1 cellular context compared by ENCODE assay signal in the genomic region with DNA sequence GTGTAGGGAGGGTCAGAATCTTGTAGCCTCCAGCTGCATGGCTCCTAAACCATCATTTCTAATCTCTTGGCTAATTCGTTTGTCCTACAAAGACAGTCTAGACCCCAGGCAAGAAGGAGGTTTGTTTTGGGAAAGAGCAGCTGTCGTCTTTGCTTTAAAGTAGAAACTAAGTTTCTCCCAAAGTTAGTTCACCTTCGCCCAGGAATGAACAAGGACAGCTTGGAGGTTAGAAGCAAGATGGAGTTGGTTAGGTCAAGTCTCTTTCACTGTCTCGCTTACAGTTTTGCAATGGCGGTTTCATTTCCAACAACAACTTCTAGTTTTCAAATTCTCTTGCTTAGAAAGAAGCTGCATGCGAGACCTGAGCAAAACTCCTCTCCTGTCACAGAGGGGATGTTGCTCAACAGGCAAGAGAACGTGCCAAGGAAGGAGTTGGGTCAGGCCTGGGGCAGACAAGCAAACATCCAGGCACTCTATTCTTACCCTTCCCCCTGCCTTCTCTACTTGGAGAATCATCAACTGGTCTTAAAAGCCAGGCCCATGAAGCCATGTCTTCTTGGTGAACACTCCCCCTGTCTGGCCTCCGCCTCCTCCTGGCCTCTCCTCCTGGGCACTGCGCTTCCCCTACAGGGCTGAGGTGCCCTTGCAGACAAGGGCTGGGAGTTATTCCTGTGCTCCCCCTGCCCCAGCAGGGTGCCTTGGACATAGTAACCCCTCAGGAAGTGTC.
TF ChIP-seq lines count a peak whose summit lies in the region.

No MANE protein-coding gene starts in this region.

TF ChIP-seq in K562, 482 proteins besides CTCF, POLR2A, EP300 and RAD21 (continued from another document and continues in another):
- TF ChIP-seq ZNF217 (CRISPR knock-in tag; IDR thresholded peaks at IDR 0.05) (no peak), ZEB2 (IDR thresholded peaks at IDR 0.05) (no peak), ZNF239 (CRISPR knock-in tag; IDR thresholded peaks at IDR 0.05) (peak; percentile 67), NR4A1 (CRISPR knock-in tag; IDR thresholded peaks at IDR 0.05) (no peak), NR4A1 (tag; IDR thresholded peaks at IDR 0.05) (peak; percentile 96), COPS2 (conservative IDR thresholded peaks at IDR 0.05) (no peak), ZNF124 (CRISPR knock-in tag; IDR thresholded peaks at IDR 0.05) (no peak), POLR2AphosphoS5 (IDR thresholded peaks at IDR 0.05; ENCODE audit: control insufficient read depth, insufficient read depth, low read depth, low read length) (no peak), KAT7 (CRISPR knock-in tag; IDR thresholded peaks at IDR 0.05; ENCODE audit: borderline replicate concordance) (no peak), ELF1 (tag; IDR thresholded peaks at IDR 0.05) (no peak; the same call in 1 of the 2 replicates), HDAC6 (IDR thresholded peaks at IDR 0.05; ENCODE audit: low read depth, low read length) (no peak), LCOR (CRISPR knock-in tag; IDR thresholded peaks at IDR 0.05) (no peak), FOXM1 (IDR thresholded peaks at IDR 0.05; ENCODE audit: low read depth) (no peak), FOXM1 (CRISPR knock-in tag; IDR thresholded peaks at IDR 0.05; ENCODE audit: low read depth) (no peak), NFXL1 (CRISPR knock-in tag; IDR thresholded peaks at IDR 0.05) (no peak), CCNT2 (IDR thresholded peaks at IDR 0.05; ENCODE audit: borderline replicate concordance, extremely low read depth, insufficient read length, low read depth, low read length) (no peak), MCM7 (IDR thresholded peaks at IDR 0.05) (no peak), ZNF282 (CRISPR knock-in tag; IDR thresholded peaks at IDR 0.05) (no peak), GATA2 (CRISPR knock-in tag; IDR thresholded peaks at IDR 0.05) (no peak), ZNF75A (CRISPR knock-in tag; IDR thresholded peaks at IDR 0.05) (0 out of 2 replicates have a peak, but pooled peaks have one; percentile 15), KDM2B (CRISPR knock-in tag; IDR thresholded peaks at IDR 0.05) (no peak), KLF10 (CRISPR knock-in tag; IDR thresholded peaks at IDR 0.05) (no peak), HDAC3 (IDR thresholded peaks at IDR 0.05; ENCODE audit: borderline replicate concordance, partially characterized antibody) (no peak), E2F3 (CRISPR knock-in tag; IDR thresholded peaks at IDR 0.05) (no peak), ETV6 (IDR thresholded peaks at IDR 0.05; ENCODE audit: borderline replicate concordance in 1 of 2, low read depth in 2 of 2, low read length in 1 of 2) (no peak), ETV6 (CRISPR knock-in tag; IDR thresholded peaks at IDR 0.05; ENCODE audit: borderline replicate concordance) (no peak), ZBED1 (IDR thresholded peaks at IDR 0.05) (no peak), KHSRP (IDR thresholded peaks at IDR 0.05) (no peak), MTF1 (CRISPR knock-in tag; IDR thresholded peaks at IDR 0.05; ENCODE audit: borderline replicate concordance) (no peak), PTBP1 (IDR thresholded peaks at IDR 0.05; ENCODE audit: low read depth, low read length) (no peak), PHB (CRISPR knock-in tag; IDR thresholded peaks at IDR 0.05) (no peak), BACH1 (tag; IDR thresholded peaks at IDR 0.05) (peak; percentile 84), DACH1 (IDR thresholded peaks at IDR 0.05; ENCODE audit: partially characterized antibody) (no peak), SMARCB1 (IDR thresholded peaks at IDR 0.05; ENCODE audit: insufficient read length, low read depth) (no peak), NR3C1 (CRISPR knock-in tag; IDR thresholded peaks at IDR 0.05) (no peak), SIX5 (IDR thresholded peaks at IDR 0.05; ENCODE audit: borderline replicate concordance in 1 of 2, insufficient read depth in 1 of 2, low read depth in 1 of 2, low read length in 2 of 2) (no peak), WHSC1 (IDR thresholded peaks at IDR 0.05; ENCODE audit: low read length) (no peak), BDP1 (IDR thresholded peaks at IDR 0.05; ENCODE audit: insufficient read depth, insufficient read length) (no peak)
- TF ChIP-seq, protein P1, sequence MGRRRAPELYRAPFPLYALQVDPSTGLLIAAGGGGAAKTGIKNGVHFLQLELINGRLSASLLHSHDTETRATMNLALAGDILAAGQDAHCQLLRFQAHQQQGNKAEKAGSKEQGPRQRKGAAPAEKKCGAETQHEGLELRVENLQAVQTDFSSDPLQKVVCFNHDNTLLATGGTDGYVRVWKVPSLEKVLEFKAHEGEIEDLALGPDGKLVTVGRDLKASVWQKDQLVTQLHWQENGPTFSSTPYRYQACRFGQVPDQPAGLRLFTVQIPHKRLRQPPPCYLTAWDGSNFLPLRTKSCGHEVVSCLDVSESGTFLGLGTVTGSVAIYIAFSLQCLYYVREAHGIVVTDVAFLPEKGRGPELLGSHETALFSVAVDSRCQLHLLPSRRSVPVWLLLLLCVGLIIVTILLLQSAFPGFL (CRISPR knock-in tag; IDR thresholded peaks at IDR 0.05), result no peak
- TF ChIP-seq, protein P2, sequence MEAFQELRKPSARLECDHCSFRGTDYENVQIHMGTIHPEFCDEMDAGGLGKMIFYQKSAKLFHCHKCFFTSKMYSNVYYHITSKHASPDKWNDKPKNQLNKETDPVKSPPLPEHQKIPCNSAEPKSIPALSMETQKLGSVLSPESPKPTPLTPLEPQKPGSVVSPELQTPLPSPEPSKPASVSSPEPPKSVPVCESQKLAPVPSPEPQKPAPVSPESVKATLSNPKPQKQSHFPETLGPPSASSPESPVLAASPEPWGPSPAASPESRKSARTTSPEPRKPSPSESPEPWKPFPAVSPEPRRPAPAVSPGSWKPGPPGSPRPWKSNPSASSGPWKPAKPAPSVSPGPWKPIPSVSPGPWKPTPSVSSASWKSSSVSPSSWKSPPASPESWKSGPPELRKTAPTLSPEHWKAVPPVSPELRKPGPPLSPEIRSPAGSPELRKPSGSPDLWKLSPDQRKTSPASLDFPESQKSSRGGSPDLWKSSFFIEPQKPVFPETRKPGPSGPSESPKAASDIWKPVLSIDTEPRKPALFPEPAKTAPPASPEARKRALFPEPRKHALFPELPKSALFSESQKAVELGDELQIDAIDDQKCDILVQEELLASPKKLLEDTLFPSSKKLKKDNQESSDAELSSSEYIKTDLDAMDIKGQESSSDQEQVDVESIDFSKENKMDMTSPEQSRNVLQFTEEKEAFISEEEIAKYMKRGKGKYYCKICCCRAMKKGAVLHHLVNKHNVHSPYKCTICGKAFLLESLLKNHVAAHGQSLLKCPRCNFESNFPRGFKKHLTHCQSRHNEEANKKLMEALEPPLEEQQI (IDR thresholded peaks at IDR 0.05), result no peak
- TF ChIP-seq, protein P3, sequence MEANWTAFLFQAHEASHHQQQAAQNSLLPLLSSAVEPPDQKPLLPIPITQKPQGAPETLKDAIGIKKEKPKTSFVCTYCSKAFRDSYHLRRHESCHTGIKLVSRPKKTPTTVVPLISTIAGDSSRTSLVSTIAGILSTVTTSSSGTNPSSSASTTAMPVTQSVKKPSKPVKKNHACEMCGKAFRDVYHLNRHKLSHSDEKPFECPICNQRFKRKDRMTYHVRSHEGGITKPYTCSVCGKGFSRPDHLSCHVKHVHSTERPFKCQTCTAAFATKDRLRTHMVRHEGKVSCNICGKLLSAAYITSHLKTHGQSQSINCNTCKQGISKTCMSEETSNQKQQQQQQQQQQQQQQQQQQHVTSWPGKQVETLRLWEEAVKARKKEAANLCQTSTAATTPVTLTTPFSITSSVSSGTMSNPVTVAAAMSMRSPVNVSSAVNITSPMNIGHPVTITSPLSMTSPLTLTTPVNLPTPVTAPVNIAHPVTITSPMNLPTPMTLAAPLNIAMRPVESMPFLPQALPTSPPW (CRISPR knock-in tag; IDR thresholded peaks at IDR 0.05), result no peak
- TF ChIP-seq, protein P4, sequence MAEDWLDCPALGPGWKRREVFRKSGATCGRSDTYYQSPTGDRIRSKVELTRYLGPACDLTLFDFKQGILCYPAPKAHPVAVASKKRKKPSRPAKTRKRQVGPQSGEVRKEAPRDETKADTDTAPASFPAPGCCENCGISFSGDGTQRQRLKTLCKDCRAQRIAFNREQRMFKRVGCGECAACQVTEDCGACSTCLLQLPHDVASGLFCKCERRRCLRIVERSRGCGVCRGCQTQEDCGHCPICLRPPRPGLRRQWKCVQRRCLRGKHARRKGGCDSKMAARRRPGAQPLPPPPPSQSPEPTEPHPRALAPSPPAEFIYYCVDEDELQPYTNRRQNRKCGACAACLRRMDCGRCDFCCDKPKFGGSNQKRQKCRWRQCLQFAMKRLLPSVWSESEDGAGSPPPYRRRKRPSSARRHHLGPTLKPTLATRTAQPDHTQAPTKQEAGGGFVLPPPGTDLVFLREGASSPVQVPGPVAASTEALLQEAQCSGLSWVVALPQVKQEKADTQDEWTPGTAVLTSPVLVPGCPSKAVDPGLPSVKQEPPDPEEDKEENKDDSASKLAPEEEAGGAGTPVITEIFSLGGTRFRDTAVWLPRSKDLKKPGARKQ (CRISPR knock-in tag; IDR thresholded peaks at IDR 0.05), result no peak
- TF ChIP-seq, protein P5, sequence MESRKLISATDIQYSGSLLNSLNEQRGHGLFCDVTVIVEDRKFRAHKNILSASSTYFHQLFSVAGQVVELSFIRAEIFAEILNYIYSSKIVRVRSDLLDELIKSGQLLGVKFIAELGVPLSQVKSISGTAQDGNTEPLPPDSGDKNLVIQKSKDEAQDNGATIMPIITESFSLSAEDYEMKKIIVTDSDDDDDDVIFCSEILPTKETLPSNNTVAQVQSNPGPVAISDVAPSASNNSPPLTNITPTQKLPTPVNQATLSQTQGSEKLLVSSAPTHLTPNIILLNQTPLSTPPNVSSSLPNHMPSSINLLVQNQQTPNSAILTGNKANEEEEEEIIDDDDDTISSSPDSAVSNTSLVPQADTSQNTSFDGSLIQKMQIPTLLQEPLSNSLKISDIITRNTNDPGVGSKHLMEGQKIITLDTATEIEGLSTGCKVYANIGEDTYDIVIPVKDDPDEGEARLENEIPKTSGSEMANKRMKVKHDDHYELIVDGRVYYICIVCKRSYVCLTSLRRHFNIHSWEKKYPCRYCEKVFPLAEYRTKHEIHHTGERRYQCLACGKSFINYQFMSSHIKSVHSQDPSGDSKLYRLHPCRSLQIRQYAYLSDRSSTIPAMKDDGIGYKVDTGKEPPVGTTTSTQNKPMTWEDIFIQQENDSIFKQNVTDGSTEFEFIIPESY (CRISPR knock-in tag; IDR thresholded peaks at IDR 0.05), result no peak
- TF ChIP-seq, protein P6, sequence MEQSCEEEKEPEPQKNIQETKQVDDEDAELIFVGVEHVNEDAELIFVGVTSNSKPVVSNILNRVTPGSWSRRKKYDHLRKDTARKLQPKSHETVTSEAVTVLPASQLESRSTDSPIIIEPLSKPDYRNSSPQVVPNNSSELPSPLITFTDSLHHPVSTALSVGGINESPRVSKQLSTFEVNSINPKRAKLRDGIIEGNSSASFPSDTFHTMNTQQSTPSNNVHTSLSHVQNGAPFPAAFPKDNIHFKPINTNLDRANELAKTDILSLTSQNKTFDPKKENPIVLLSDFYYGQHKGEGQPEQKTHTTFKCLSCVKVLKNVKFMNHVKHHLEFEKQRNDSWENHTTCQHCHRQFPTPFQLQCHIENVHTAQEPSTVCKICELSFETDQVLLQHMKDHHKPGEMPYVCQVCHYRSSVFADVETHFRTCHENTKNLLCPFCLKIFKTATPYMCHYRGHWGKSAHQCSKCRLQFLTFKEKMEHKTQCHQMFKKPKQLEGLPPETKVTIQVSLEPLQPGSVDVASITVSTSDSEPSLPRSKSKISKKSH (CRISPR knock-in tag; IDR thresholded peaks at IDR 0.05), result no peak
- TF ChIP-seq, protein P7, sequence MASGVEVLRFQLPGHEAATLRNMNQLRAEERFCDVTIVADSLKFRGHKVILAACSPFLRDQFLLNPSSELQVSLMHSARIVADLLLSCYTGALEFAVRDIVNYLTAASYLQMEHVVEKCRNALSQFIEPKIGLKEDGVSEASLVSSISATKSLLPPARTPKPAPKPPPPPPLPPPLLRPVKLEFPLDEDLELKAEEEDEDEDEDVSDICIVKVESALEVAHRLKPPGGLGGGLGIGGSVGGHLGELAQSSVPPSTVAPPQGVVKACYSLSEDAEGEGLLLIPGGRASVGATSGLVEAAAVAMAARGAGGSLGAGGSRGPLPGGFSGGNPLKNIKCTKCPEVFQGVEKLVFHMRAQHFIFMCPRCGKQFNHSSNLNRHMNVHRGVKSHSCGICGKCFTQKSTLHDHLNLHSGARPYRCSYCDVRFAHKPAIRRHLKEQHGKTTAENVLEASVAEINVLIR (CRISPR knock-in tag; IDR thresholded peaks at IDR 0.05), result no peak
- TF ChIP-seq, protein P8, sequence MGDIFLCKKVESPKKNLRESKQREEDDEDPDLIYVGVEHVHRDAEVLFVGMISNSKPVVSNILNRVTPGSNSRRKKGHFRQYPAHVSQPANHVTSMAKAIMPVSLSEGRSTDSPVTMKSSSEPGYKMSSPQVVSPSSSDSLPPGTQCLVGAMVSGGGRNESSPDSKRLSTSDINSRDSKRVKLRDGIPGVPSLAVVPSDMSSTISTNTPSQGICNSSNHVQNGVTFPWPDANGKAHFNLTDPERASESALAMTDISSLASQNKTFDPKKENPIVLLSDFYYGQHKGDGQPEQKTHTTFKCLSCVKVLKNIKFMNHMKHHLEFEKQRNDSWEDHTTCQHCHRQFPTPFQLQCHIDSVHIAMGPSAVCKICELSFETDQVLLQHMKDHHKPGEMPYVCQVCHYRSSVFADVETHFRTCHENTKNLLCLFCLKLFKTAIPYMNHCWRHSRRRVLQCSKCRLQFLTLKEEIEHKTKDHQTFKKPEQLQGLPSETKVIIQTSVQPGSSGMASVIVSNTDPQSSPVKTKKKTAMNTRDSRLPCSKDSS (IDR thresholded peaks at IDR 0.05; ENCODE audit: low read depth, partially characterized antibody), result no peak
- TF ChIP-seq, protein P9, sequence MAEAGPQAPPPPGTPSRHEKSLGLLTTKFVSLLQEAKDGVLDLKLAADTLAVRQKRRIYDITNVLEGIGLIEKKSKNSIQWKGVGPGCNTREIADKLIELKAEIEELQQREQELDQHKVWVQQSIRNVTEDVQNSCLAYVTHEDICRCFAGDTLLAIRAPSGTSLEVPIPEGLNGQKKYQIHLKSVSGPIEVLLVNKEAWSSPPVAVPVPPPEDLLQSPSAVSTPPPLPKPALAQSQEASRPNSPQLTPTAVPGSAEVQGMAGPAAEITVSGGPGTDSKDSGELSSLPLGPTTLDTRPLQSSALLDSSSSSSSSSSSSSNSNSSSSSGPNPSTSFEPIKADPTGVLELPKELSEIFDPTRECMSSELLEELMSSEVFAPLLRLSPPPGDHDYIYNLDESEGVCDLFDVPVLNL (CRISPR knock-in tag; IDR thresholded peaks at IDR 0.05; ENCODE audit: low read depth), result no peak
- TF ChIP-seq, protein P10, sequence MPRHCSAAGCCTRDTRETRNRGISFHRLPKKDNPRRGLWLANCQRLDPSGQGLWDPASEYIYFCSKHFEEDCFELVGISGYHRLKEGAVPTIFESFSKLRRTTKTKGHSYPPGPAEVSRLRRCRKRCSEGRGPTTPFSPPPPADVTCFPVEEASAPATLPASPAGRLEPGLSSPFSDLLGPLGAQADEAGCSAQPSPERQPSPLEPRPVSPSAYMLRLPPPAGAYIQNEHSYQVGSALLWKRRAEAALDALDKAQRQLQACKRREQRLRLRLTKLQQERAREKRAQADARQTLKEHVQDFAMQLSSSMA (CRISPR knock-in tag; IDR thresholded peaks at IDR 0.05), result no peak
